1 cellular context compared by ENCODE assay signal in the genomic region with DNA sequence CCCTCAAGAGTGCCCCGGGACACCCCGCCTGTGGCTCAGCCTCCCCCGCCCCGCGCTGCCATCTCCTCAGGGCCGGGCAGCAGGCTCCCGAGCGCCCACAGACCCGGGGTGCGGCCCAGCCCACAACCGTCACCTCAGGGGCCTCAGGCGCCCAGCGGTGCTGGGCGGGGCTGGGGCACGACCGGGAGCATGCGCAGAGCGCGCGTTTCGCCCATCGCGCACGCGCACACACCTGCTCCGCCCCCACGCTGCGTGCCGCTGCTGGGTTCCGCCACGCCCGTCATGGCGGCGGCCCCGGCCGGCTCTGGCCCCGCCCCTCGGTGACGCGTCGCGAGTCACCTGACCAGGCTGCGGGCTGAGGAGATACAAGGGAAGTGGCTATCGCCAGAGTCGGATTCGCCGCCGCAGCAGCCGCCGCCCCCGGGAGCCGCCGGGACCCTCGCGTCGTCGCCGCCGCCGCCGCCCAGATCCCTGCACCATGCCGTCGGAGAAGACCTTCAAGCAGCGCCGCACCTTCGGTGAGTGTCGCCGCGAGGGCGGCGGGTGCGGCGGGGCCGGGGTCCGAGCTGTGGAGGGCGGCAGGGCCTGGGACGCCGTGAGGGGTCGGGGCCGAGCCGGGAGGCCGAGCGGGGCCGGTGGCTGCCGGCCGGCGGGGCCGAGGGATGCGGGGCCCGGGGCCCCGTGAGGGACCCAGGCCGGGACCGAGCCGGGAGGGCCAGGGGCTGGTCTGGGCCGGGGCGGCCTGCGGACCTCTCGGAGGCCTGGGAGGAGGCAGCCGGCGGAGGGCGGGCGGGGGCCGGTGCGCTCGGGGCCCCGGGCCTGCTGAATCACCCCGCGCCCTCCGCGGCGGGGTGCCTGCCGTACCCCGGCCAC.
A peak's percentile ranks its signal among the peaks of the same experiment; 100 is the strongest.
TF ChIP-seq lines count a peak whose summit lies in the region.

Gene MAP1LC3B (plus strand): TSS at position 387 of the 873 bp plus-strand sequence. CDS start 92 bp downstream, at position 479.

TF ChIP-seq in SK-N-SH, 30 proteins besides CTCF, POLR2A, EP300 and RAD21 (continued from another document):
- TF ChIP-seq PBX3 (IDR thresholded peaks at IDR 0.05) (peak; percentile 85), EZH2phosphoT487 (IDR thresholded peaks at IDR 0.05; ENCODE audit: borderline replicate concordance, low read depth) (no peak), POLR2AphosphoS5 (IDR thresholded peaks at IDR 0.05; ENCODE audit: low read depth, low read length) (peak; percentile 79), YY1 (IDR thresholded peaks at IDR 0.05; ENCODE audit: low read depth) (peak; percentile 99), NFIC (IDR thresholded peaks at IDR 0.05; ENCODE audit: borderline replicate concordance) (no peak), ZBTB33 (IDR thresholded peaks at IDR 0.05; ENCODE audit: borderline replicate concordance, low read depth) (no peak), CHD2 (IDR thresholded peaks at IDR 0.05; ENCODE audit: low read length, partially characterized antibody) (peak; percentile 90), REST (IDR thresholded peaks at IDR 0.05; ENCODE audit: low read depth, low read length) (peak; percentile 30; the same call in 1 of the 2 replicates)
